Comparison of ENCODE assay signal across 1 cellular context in genomic region chr19:32662186-32662585, GRCh38.
A peak's percentile ranks its signal among the peaks of the same experiment; 100 is the strongest.
TF ChIP-seq lines count a peak whose summit lies in the region.

No MANE protein-coding gene starts in this region.

TF ChIP-seq in K562, 482 proteins besides CTCF, POLR2A, EP300 and RAD21:
- TF ChIP-seq XRCC3 (IDR thresholded peaks at IDR 0.05) (no peak), LCOR (CRISPR knock-in tag; IDR thresholded peaks at IDR 0.05) (no peak), ZNF586 (CRISPR knock-in tag; conservative IDR thresholded peaks at IDR 0.05) (no peak), ZNF384 (IDR thresholded peaks at IDR 0.05; ENCODE audit: low read depth, low read length) (peak; percentile 65; the same call in 1 of the 2 replicates), BRD9 (IDR thresholded peaks at IDR 0.05; ENCODE audit: low read depth, partially characterized antibody) (no peak), PRDM10 (IDR thresholded peaks at IDR 0.05; ENCODE audit: partially characterized antibody) (no peak), SFPQ (IDR thresholded peaks at IDR 0.05; ENCODE audit: low read depth, low read length) (no peak), ZNF175 (CRISPR knock-in tag; IDR thresholded peaks at IDR 0.05; ENCODE audit: low read depth) (0 out of 2 replicates have a peak, but pooled peaks have one; percentile 18), SAFB (IDR thresholded peaks at IDR 0.05; ENCODE audit: borderline replicate concordance, low read depth, low read length) (no peak)
